In genomic region chr15:40106203-40107161, GRCh38 we compare ENCODE assay signal across 2 cellular contexts.
TF ChIP-seq lines count a peak whose summit lies in the region.

No MANE protein-coding gene starts in this region.

TF ChIP-seq in K562, 482 proteins besides CTCF, POLR2A, EP300 and RAD21 (continued from another document and continues in another):
- TF ChIP-seq, protein P1, sequence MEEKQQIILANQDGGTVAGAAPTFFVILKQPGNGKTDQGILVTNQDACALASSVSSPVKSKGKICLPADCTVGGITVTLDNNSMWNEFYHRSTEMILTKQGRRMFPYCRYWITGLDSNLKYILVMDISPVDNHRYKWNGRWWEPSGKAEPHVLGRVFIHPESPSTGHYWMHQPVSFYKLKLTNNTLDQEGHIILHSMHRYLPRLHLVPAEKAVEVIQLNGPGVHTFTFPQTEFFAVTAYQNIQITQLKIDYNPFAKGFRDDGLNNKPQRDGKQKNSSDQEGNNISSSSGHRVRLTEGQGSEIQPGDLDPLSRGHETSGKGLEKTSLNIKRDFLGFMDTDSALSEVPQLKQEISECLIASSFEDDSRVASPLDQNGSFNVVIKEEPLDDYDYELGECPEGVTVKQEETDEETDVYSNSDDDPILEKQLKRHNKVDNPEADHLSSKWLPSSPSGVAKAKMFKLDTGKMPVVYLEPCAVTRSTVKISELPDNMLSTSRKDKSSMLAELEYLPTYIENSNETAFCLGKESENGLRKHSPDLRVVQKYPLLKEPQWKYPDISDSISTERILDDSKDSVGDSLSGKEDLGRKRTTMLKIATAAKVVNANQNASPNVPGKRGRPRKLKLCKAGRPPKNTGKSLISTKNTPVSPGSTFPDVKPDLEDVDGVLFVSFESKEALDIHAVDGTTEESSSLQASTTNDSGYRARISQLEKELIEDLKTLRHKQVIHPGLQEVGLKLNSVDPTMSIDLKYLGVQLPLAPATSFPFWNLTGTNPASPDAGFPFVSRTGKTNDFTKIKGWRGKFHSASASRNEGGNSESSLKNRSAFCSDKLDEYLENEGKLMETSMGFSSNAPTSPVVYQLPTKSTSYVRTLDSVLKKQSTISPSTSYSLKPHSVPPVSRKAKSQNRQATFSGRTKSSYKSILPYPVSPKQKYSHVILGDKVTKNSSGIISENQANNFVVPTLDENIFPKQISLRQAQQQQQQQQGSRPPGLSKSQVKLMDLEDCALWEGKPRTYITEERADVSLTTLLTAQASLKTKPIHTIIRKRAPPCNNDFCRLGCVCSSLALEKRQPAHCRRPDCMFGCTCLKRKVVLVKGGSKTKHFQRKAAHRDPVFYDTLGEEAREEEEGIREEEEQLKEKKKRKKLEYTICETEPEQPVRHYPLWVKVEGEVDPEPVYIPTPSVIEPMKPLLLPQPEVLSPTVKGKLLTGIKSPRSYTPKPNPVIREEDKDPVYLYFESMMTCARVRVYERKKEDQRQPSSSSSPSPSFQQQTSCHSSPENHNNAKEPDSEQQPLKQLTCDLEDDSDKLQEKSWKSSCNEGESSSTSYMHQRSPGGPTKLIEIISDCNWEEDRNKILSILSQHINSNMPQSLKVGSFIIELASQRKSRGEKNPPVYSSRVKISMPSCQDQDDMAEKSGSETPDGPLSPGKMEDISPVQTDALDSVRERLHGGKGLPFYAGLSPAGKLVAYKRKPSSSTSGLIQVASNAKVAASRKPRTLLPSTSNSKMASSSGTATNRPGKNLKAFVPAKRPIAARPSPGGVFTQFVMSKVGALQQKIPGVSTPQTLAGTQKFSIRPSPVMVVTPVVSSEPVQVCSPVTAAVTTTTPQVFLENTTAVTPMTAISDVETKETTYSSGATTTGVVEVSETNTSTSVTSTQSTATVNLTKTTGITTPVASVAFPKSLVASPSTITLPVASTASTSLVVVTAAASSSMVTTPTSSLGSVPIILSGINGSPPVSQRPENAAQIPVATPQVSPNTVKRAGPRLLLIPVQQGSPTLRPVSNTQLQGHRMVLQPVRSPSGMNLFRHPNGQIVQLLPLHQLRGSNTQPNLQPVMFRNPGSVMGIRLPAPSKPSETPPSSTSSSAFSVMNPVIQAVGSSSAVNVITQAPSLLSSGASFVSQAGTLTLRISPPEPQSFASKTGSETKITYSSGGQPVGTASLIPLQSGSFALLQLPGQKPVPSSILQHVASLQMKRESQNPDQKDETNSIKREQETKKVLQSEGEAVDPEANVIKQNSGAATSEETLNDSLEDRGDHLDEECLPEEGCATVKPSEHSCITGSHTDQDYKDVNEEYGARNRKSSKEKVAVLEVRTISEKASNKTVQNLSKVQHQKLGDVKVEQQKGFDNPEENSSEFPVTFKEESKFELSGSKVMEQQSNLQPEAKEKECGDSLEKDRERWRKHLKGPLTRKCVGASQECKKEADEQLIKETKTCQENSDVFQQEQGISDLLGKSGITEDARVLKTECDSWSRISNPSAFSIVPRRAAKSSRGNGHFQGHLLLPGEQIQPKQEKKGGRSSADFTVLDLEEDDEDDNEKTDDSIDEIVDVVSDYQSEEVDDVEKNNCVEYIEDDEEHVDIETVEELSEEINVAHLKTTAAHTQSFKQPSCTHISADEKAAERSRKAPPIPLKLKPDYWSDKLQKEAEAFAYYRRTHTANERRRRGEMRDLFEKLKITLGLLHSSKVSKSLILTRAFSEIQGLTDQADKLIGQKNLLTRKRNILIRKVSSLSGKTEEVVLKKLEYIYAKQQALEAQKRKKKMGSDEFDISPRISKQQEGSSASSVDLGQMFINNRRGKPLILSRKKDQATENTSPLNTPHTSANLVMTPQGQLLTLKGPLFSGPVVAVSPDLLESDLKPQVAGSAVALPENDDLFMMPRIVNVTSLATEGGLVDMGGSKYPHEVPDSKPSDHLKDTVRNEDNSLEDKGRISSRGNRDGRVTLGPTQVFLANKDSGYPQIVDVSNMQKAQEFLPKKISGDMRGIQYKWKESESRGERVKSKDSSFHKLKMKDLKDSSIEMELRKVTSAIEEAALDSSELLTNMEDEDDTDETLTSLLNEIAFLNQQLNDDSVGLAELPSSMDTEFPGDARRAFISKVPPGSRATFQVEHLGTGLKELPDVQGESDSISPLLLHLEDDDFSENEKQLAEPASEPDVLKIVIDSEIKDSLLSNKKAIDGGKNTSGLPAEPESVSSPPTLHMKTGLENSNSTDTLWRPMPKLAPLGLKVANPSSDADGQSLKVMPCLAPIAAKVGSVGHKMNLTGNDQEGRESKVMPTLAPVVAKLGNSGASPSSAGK (IDR thresholded peaks at IDR 0.05), result no peak
- TF ChIP-seq MAZ (CRISPR knock-in tag; conservative IDR thresholded peaks at IDR 0.05 in 1 of 2, IDR thresholded peaks at IDR 0.05 in 1 of 2) (no peak), KDM2B (CRISPR knock-in tag; IDR thresholded peaks at IDR 0.05) (no peak), MEIS2 (IDR thresholded peaks at IDR 0.05; ENCODE audit: partially characterized antibody) (no peak)
- TF ChIP-seq, protein P2, sequence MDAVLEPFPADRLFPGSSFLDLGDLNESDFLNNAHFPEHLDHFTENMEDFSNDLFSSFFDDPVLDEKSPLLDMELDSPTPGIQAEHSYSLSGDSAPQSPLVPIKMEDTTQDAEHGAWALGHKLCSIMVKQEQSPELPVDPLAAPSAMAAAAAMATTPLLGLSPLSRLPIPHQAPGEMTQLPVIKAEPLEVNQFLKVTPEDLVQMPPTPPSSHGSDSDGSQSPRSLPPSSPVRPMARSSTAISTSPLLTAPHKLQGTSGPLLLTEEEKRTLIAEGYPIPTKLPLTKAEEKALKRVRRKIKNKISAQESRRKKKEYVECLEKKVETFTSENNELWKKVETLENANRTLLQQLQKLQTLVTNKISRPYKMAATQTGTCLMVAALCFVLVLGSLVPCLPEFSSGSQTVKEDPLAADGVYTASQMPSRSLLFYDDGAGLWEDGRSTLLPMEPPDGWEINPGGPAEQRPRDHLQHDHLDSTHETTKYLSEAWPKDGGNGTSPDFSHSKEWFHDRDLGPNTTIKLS (IDR thresholded peaks at IDR 0.05; ENCODE audit: borderline replicate concordance, low read depth), result no peak
- TF ChIP-seq, protein P3, sequence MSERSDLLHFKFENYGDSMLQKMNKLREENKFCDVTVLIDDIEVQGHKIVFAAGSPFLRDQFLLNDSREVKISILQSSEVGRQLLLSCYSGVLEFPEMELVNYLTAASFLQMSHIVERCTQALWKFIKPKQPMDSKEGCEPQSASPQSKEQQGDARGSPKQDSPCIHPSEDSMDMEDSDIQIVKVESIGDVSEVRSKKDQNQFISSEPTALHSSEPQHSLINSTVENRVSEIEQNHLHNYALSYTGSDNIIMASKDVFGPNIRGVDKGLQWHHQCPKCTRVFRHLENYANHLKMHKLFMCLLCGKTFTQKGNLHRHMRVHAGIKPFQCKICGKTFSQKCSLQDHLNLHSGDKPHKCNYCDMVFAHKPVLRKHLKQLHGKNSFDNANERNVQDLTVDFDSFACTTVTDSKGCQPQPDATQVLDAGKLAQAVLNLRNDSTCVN (CRISPR knock-in tag; IDR thresholded peaks at IDR 0.05), result no peak

TF ChIP-seq in HepG2, 621 proteins besides CTCF, POLR2A, EP300 and RAD21 (continued from another document and continues in another):
- TF ChIP-seq ZFP90 (CRISPR knock-in tag; IDR thresholded peaks at IDR 0.05; ENCODE audit: borderline replicate concordance), result peak; percentile 53; the same call in 1 of the 2 replicates
- TF ChIP-seq PAWR (CRISPR knock-in tag; IDR thresholded peaks at IDR 0.05; ENCODE audit: borderline replicate concordance), result no peak
- no peak for TF ChIP-seq HOXA9 (CRISPR knock-in tag; IDR thresholded peaks at IDR 0.05; ENCODE audit: borderline replicate concordance)
- no peak for TF ChIP-seq ZNF432 (CRISPR knock-in tag; IDR thresholded peaks at IDR 0.05; ENCODE audit: borderline replicate concordance)
- peak; percentile 47; the same call in 1 of the 2 replicates for TF ChIP-seq NCOA2 (CRISPR knock-in tag; IDR thresholded peaks at IDR 0.05)
- no peak for TF ChIP-seq JUNB (CRISPR knock-in tag; IDR thresholded peaks at IDR 0.05; ENCODE audit: borderline replicate concordance)
- TF ChIP-seq DNMT1 (CRISPR knock-in tag; IDR thresholded peaks at IDR 0.05), result no peak
- TF ChIP-seq IKZF4 (CRISPR knock-in tag; IDR thresholded peaks at IDR 0.05; ENCODE audit: borderline replicate concordance, low read depth, not compliant biosample characterization), result no peak
- TF ChIP-seq PHF8 (CRISPR knock-in tag; IDR thresholded peaks at IDR 0.05), result peak; percentile 20; the same call in 1 of the 2 replicates
- no peak for TF ChIP-seq ZNF747 (CRISPR knock-in tag; IDR thresholded peaks at IDR 0.05; ENCODE audit: borderline replicate concordance)
- peak; percentile 99 for TF ChIP-seq ZNF331 (CRISPR knock-in tag; IDR thresholded peaks at IDR 0.05)
- TF ChIP-seq CBX2 (IDR thresholded peaks at IDR 0.05; ENCODE audit: low read depth, low read length), result no peak
- no peak for TF ChIP-seq CBX2 (CRISPR knock-in tag; IDR thresholded peaks at IDR 0.05; ENCODE audit: low read depth)
- TF ChIP-seq HMGXB3 (CRISPR knock-in tag; IDR thresholded peaks at IDR 0.05; ENCODE audit: borderline replicate concordance), result 0 out of 2 replicates have a peak, but pooled peaks have one; percentile 27
- TF ChIP-seq ZNF713 (CRISPR knock-in tag; IDR thresholded peaks at IDR 0.05), result no peak
- TF ChIP-seq, protein P4, sequence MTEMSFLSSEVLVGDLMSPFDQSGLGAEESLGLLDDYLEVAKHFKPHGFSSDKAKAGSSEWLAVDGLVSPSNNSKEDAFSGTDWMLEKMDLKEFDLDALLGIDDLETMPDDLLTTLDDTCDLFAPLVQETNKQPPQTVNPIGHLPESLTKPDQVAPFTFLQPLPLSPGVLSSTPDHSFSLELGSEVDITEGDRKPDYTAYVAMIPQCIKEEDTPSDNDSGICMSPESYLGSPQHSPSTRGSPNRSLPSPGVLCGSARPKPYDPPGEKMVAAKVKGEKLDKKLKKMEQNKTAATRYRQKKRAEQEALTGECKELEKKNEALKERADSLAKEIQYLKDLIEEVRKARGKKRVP (CRISPR knock-in tag; IDR thresholded peaks at IDR 0.05), result peak in 1 of 2 experiments; percentile 56; a peak in 2 of 4 replicates
- TF ChIP-seq, protein P5, sequence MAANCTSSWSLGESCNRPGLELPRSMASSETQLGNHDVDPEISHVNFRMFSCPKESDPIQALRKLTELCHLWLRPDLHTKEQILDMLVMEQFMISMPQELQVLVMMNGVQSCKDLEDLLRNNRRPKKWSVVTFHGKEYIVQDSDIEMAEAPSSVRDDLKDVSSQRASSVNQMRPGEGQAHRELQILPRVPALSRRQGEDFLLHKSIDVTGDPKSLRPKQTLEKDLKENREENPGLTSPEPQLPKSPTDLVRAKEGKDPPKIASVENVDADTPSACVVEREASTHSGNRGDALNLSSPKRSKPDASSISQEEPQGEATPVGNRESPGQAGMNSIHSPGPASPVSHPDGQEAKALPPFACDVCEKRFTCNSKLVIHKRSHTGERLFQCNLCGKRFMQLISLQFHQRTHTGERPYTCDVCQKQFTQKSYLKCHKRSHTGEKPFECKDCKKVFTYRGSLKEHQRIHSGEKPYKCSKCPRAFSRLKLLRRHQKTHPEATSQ (CRISPR knock-in tag; IDR thresholded peaks at IDR 0.05; ENCODE audit: borderline replicate concordance), result no peak
- no peak for TF ChIP-seq NFYC (CRISPR knock-in tag; IDR thresholded peaks at IDR 0.05)
- TF ChIP-seq CENPT (CRISPR knock-in tag; IDR thresholded peaks at IDR 0.05; ENCODE audit: low read depth), result no peak
- TF ChIP-seq, protein P6, sequence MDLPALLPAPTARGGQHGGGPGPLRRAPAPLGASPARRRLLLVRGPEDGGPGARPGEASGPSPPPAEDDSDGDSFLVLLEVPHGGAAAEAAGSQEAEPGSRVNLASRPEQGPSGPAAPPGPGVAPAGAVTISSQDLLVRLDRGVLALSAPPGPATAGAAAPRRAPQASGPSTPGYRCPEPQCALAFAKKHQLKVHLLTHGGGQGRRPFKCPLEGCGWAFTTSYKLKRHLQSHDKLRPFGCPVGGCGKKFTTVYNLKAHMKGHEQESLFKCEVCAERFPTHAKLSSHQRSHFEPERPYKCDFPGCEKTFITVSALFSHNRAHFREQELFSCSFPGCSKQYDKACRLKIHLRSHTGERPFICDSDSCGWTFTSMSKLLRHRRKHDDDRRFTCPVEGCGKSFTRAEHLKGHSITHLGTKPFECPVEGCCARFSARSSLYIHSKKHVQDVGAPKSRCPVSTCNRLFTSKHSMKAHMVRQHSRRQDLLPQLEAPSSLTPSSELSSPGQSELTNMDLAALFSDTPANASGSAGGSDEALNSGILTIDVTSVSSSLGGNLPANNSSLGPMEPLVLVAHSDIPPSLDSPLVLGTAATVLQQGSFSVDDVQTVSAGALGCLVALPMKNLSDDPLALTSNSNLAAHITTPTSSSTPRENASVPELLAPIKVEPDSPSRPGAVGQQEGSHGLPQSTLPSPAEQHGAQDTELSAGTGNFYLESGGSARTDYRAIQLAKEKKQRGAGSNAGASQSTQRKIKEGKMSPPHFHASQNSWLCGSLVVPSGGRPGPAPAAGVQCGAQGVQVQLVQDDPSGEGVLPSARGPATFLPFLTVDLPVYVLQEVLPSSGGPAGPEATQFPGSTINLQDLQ (CRISPR knock-in tag; IDR thresholded peaks at IDR 0.05), result no peak
- 0 out of 2 replicates have a peak, but pooled peaks have one; percentile 28 for TF ChIP-seq FOXO1 (CRISPR knock-in tag; IDR thresholded peaks at IDR 0.05)
- peak; percentile 50 for TF ChIP-seq POLR2AphosphoS5 (IDR thresholded peaks at IDR 0.05; ENCODE audit: low read depth, low read length)
- TF ChIP-seq, protein P7, sequence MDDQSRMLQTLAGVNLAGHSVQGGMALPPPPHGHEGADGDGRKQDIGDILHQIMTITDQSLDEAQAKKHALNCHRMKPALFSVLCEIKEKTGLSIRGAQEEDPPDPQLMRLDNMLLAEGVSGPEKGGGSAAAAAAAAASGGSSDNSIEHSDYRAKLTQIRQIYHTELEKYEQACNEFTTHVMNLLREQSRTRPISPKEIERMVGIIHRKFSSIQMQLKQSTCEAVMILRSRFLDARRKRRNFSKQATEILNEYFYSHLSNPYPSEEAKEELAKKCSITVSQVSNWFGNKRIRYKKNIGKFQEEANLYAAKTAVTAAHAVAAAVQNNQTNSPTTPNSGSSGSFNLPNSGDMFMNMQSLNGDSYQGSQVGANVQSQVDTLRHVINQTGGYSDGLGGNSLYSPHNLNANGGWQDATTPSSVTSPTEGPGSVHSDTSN (CRISPR knock-in tag; IDR thresholded peaks at IDR 0.05; ENCODE audit: borderline replicate concordance), result no peak
- TF ChIP-seq ZFYVE20 (CRISPR knock-in tag; IDR thresholded peaks at IDR 0.05; ENCODE audit: borderline replicate concordance, low read depth), result no peak
